In genomic region chr5:25128606-25129005, GRCh38 we compare ENCODE assay signal across 15 cellular contexts.
A peak's percentile ranks its signal among the peaks of the same experiment; 100 is the strongest.
DNase-seq lines count a peak whose midpoint lies in the region; ATAC-seq, FAIRE-seq and TF ChIP-seq lines count a peak whose summit lies in the region.
"Had no signal": no experiment of that assay in that cellular context is flagged by ENCODE, and none has a peak within 500 bp of the region (broad histone marks: within the 10 kb centered on the region; RNA-seq: fewer than 3 reads in every experiment).

No MANE protein-coding gene starts in this region.

- H3K27me3 ChIP-seq in H7 (ENCODE audit: control insufficient read depth, insufficient read depth, low read length): no peaks in the 10 kb centered on the region
- no peaks in the 10 kb centered on the region for H3K27me3 ChIP-seq in K562 (ENCODE audit: control insufficient read depth in 2 of 2, insufficient read depth in 2 of 2, low read length in 2 of 2)
- no peaks in the 10 kb centered on the region for H3K27me3 ChIP-seq in neural progenitor cell
- H3K27me3 ChIP-seq: BLaER1 had no signal

- TF ChIP-seq RAD21 in K562 (CRISPR knock-in tag; conservative IDR thresholded peaks at IDR 0.05 in 1 of 2, IDR thresholded peaks at IDR 0.05 in 1 of 2): no peak

- no peaks in the 10 kb centered on the region for H4K20me1 ChIP-seq in K562 (replicated peaks; ENCODE audit: control insufficient read depth, insufficient read depth, low read length)
- H4K20me1 ChIP-seq in neural progenitor cell (ENCODE audit: low read depth): no peaks in the 10 kb centered on the region
- H4K20me1 ChIP-seq: BLaER1 had no signal

- peaks cover 2% of the 10 kb centered on the region for H3K27me3 Mint-ChIP-seq in neural progenitor cell (ENCODE audit: insufficient read depth, low read depth)
- H3K27me3 Mint-ChIP-seq: CD4-positive, alpha-beta memory T cell had no signal

- peak; percentile 10 for DNase-seq in H7
- no peak for DNase-seq in K562 (ENCODE audit: extremely low read depth in 1 of 4, low spot score in 3 of 4)
- peak; percentile 25 for DNase-seq in iPS DF 19.7 (ENCODE audit: low read depth, low spot score)
- DNase-seq in neural progenitor cell (ENCODE audit: low spot score): no peak
- no peak for DNase-seq in NCI-H2081 treated with DMSO at 0.1 percent for 48 hours (lab: John Stamatoyannopoulos, UW)
- DNase-seq in mesenteric fat pad (ENCODE audit: low spot score): no peak
- DNase-seq: 8988T; CD4-positive, alpha-beta memory T cell; DMS153; DMS79 treated with DMSO at 0.1 percent for 48 hours had no signal

- TF ChIP-seq EP300 in K562 (IDR thresholded peaks at IDR 0.05; ENCODE audit: low read length): no peak

- H3K9me3 ChIP-seq in K562 (replicated peaks; ENCODE audit: control insufficient read depth, insufficient read depth, low read depth, low read length): no peaks in the 10 kb centered on the region; the same call in 1 of the 2 replicates
- no peaks in the 10 kb centered on the region for H3K9me3 ChIP-seq in neural progenitor cell (ENCODE audit: low read depth)

- no peaks in the 10 kb centered on the region for H3K4me1 ChIP-seq in K562 (replicated peaks in 1 of 2; ENCODE audit: control insufficient read depth in 2 of 2, insufficient read depth in 2 of 2, low read length in 2 of 2)
- H3K4me1 ChIP-seq in neural progenitor cell: no peaks in the 10 kb centered on the region
- H3K4me1 ChIP-seq: BLaER1 had no signal

- H3K4me1 Mint-ChIP-seq in neural progenitor cell: no peaks in the 10 kb centered on the region
- H3K4me1 Mint-ChIP-seq: CD14-positive monocyte; CD4-positive, alpha-beta memory T cell had no signal

- H3K9me1 ChIP-seq in K562 (ENCODE audit: control insufficient read depth, insufficient read depth, low read length): no peaks in the 10 kb centered on the region

- no peak for ATAC-seq in K562
- no peak for ATAC-seq in HG03025 (IDR thresholded peaks at IDR 0.05; ENCODE audit: low FRiP score, unreplicated experiment)
- ATAC-seq: GM12878 had no signal

- H3K79me2 ChIP-seq in K562 (ENCODE audit: control insufficient read depth, insufficient read depth, low read length): no peaks in the 10 kb centered on the region
- no peaks in the 10 kb centered on the region for H3K79me2 ChIP-seq in neural progenitor cell (ENCODE audit: low read depth)

- intact Hi-C loops in K562 (cut with micrococcal nuclease): no loop called here

- peaks cover 3% of the 10 kb centered on the region for H3K9me3 Mint-ChIP-seq in neural progenitor cell

- in situ Hi-C loops in K562 (cut with MboI): no loop called here

- no peaks in the 10 kb centered on the region for H3F3A ChIP-seq in neural progenitor cell (ENCODE audit: low read depth)

- H3K9ac ChIP-seq in K562 (ENCODE audit: insufficient read depth in 1 of 2, low read depth in 2 of 2, low read length in 2 of 2): no peak overlapping the region
- H3K9ac ChIP-seq in neural progenitor cell: no peak overlapping the region
- H3K9ac ChIP-seq: BLaER1 had no signal

- H3K27ac ChIP-seq in K562 (ENCODE audit: extremely low read depth, low read depth, low read length) (no peak overlapping the region), neural progenitor cell (no peak overlapping the region)
- H3K27ac ChIP-seq: BLaER1 had no signal

- no peak for FAIRE-seq in K562 (lab: Jason Lieb, UNC)
- FAIRE-seq: GM12878, H54 had no signal

- H3K4me2 ChIP-seq in K562 (ENCODE audit: insufficient read depth, low read length) (no peak overlapping the region), neural progenitor cell (no peak overlapping the region)
- H3K4me2 ChIP-seq: BLaER1 had no signal

- no peak overlapping the region for H3K4me3 Mint-ChIP-seq in neural progenitor cell
- H3K4me3 Mint-ChIP-seq: CD14-positive monocyte; CD4-positive, alpha-beta memory T cell had no signal

- H3K4me3 ChIP-seq in H7 (ENCODE audit: insufficient read depth, low read depth, low read length): no peak overlapping the region
- H3K4me3 ChIP-seq in K562: no peak overlapping the region
- H3K4me3 ChIP-seq in neural progenitor cell: no peak overlapping the region
- H3K4me3 ChIP-seq: BLaER1, GM12878 had no signal

- BruUV-seq in K562 (replicated peaks; lab: Mats Ljungman, UMichigan): no TSS peak

- H2AFZ ChIP-seq in K562 (ENCODE audit: low read depth, low read length) (no peak overlapping the region), neural progenitor cell (replicated peaks) (peak overlapping the region; percentile 14)

- TF ChIP-seq POLR2A in K562 (conservative IDR thresholded peaks at IDR 0.05): no peak

- 3% methylated on average over 4 of the region's 4 CpGs for WGBS in K562 (ENCODE audit: insufficient coverage, low coverage, missing lambda C conversion rate)

- no peak overlapping the region for H3K27ac Mint-ChIP-seq in neural progenitor cell
- H3K27ac Mint-ChIP-seq: CD14-positive monocyte; CD4-positive, alpha-beta memory T cell had no signal

- CTCF ChIA-PET in K562 (lab: Yijun Ruan, JAX; ENCODE audit: low intra/inter-chr PET ratio): no interaction called here

- no peaks in the 10 kb centered on the region for H3K36me3 Mint-ChIP-seq in neural progenitor cell
- H3K36me3 Mint-ChIP-seq: CD14-positive monocyte; CD4-positive, alpha-beta memory T cell had no signal

- POLR2A ChIA-PET in K562 (lab: Yijun Ruan, JAX): no interaction called here

- TF ChIP-seq CTCF in K562 (IDR thresholded peaks at IDR 0.05 in 2 of 3, conservative IDR thresholded peaks at IDR 0.05 in 1 of 3; ENCODE audit: insufficient read depth in 2 of 3, low read depth in 1 of 3, low read length in 3 of 3): no peak
- TF ChIP-seq CTCF in neural progenitor cell (IDR thresholded peaks at IDR 0.05): no peak

- H3K36me3 ChIP-seq in H7 (replicated peaks; ENCODE audit: control insufficient read depth, insufficient read depth, low read length) (no peaks in the 10 kb centered on the region), K562 (ENCODE audit: control insufficient read depth, insufficient read depth, low read length) (no peaks in the 10 kb centered on the region), neural progenitor cell (no peaks in the 10 kb centered on the region)
- H3K36me3 ChIP-seq: BLaER1 had no signal

TF ChIP-seq in K562, 482 proteins besides CTCF, POLR2A, EP300 and RAD21:
- TF ChIP-seq KLF10 (CRISPR knock-in tag; IDR thresholded peaks at IDR 0.05) (no peak), CEBPG (CRISPR knock-in tag; IDR thresholded peaks at IDR 0.05) (no peak), CEBPG (tag; conservative IDR thresholded peaks at IDR 0.05 in 1 of 2, IDR thresholded peaks at IDR 0.05 in 1 of 2) (no peak), FOS (IDR thresholded peaks at IDR 0.05; ENCODE audit: extremely low read depth, insufficient read length) (no peak), XRCC3 (IDR thresholded peaks at IDR 0.05) (no peak), RBM22 (IDR thresholded peaks at IDR 0.05; ENCODE audit: low read depth, low read length, poor library complexity, severe bottlenecking) (no peak), NR2C2 (CRISPR knock-in tag; IDR thresholded peaks at IDR 0.05) (no peak), NR2C2 (tag; IDR thresholded peaks at IDR 0.05) (peak; percentile 67), ZNF217 (CRISPR knock-in tag; IDR thresholded peaks at IDR 0.05) (no peak), CBFA2T3 (IDR thresholded peaks at IDR 0.05) (no peak)

Comparison
In these comparisons a context has a peak if more than half of its experiments do, and no peak if none do; other contexts are left out.
1. DNase-seq: peak in H7 (single experiment) and iPS DF 19.7 (single experiment); none in K562 (0 of 4), neural progenitor cell (single experiment), NCI-H2081 treated with DMSO at 0.1 percent for 48 hours (single experiment) and mesenteric fat pad (single experiment).